8 cellular contexts compared by ENCODE assay signal in the genomic region with DNA sequence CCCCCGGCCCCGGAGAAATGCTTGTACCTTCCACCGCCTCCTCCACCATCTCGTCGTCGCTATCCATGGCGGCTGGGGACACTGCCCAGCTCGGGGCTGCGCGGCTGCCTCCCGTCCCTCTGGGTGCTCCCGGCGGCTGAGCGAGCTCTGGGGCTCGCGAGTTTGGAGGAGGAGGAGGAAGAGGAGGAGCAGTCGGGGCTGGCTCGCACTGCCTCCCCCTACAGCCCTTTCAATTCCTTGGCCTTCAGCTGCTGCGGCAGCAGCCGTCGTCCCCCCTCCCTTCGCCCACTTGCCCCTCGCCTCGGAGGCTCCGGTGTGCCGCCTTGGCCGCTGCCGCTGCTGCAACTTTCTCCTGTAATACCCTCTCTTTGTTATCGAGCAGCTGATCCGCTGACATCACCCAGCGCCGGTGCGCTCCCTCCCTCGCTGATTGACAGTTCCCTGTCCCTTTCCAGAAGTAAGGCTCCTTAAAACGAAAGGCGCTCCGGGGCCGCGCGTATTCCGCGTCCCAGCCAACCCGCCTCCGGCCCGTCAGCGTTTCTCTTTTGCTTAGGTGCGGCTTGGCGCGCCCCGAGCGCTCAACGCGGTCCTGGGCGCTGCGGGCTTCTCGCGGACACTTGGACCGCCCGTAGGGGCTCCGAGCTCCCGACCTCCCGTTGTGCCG. TPM values are rescaled to one million over a fixed set of nuclear protein-coding genes. Genes with fewer than 3 reads are reported as not detected.
DNase-seq lines count a peak whose midpoint lies in the region; ATAC-seq, FAIRE-seq and TF ChIP-seq lines count a peak whose summit lies in the region.

A gene (minus strand): TSS at position 149 of the 664 bp plus-strand sequence. CDS start 82 bp downstream, at position 67.

- H3K27ac ChIP-seq in keratinocyte (ENCODE audit: control insufficient read depth, insufficient read depth, low read length) (peak within 1 kb of the TSS; percentile 73), smooth muscle cell (ENCODE audit: low read depth) (peak within 1 kb of the TSS; percentile 98)

- H3K79me2 ChIP-seq in keratinocyte (ENCODE audit: control insufficient read depth, insufficient read depth, low read length) (peaks cover 33% of the 10 kb centered on the region), smooth muscle cell (ENCODE audit: low read depth) (peaks cover 33% of the 10 kb centered on the region)

- H3K9me3 ChIP-seq in keratinocyte (ENCODE audit: control insufficient read depth, low read depth, low read length): no peaks in the 10 kb centered on the region
- H3K9me3 ChIP-seq in smooth muscle cell (replicated peaks; ENCODE audit: low read depth): no peaks in the 10 kb centered on the region

- DNase-seq in GM12865 (ENCODE audit: low read depth) (peak; percentile 66), NCI-H345 treated with DMSO at 0.1 percent for 48 hours (lab: John Stamatoyannopoulos, UW; ENCODE audit: unreplicated experiment) (peak; percentile 55), cerebellar cortex (ENCODE audit: low spot score) (peak; percentile 70), keratinocyte (ENCODE audit: low read depth, low spot score) (no peak), smooth muscle cell (lab: John Stamatoyannopoulos, UW; ENCODE audit: unreplicated experiment) (peak; percentile 58), D721Med (ENCODE audit: insufficient read length, low spot score) (no peak)

- TF ChIP-seq CTCF in GM12865 (IDR thresholded peaks at IDR 0.05; ENCODE audit: insufficient read depth, low read depth, low read length, missing control alignments) (no peak), keratinocyte (optimal IDR thresholded peaks at IDR 0.05 in 1 of 3, IDR thresholded peaks at IDR 0.05 in 1 of 3, conservative IDR thresholded peaks at IDR 0.05 in 1 of 3; ENCODE audit: extremely low read depth in 1 of 3, insufficient read depth in 2 of 3, low read length in 3 of 3) (peak in 1 of 3 experiments; percentile 1), smooth muscle cell (IDR thresholded peaks at IDR 0.05; ENCODE audit: borderline replicate concordance, insufficient read depth, poor library complexity, severe bottlenecking) (no peak), D721Med (IDR thresholded peaks at IDR 0.05; ENCODE audit: insufficient read depth, missing control alignments) (no peak)

- ATAC-seq in HG02973 (IDR thresholded peaks at IDR 0.05; ENCODE audit: unreplicated experiment): peak; percentile 32
- ATAC-seq in activated CD4-positive, CD25-positive, alpha-beta regulatory T cell treated with anti-CD3 and anti-CD28 coated beads, Interleukin-2, amount 50 U/mL, for 24 hours: peak; percentile 34 to 36

- peaks cover 39% of the 10 kb centered on the region for H3K27me3 ChIP-seq in keratinocyte (ENCODE audit: control insufficient read depth, extremely low read depth, insufficient read depth, low read length)
- no peaks in the 10 kb centered on the region for H3K27me3 ChIP-seq in smooth muscle cell (ENCODE audit: low read depth)

- H3F3A ChIP-seq in smooth muscle cell (ENCODE audit: low read depth): peaks cover 36% of the 10 kb centered on the region

- peaks cover 19% of the 10 kb centered on the region for H3K4me1 ChIP-seq in keratinocyte (ENCODE audit: control insufficient read depth, extremely low read depth, insufficient read depth, low read length)
- peaks cover 50% of the 10 kb centered on the region for H3K4me1 ChIP-seq in smooth muscle cell (ENCODE audit: low read depth)

- H4K20me1 ChIP-seq in keratinocyte (ENCODE audit: control insufficient read depth, extremely low read depth, insufficient read depth, low read length): no peaks in the 10 kb centered on the region
- peaks cover 13% of the 10 kb centered on the region for H4K20me1 ChIP-seq in smooth muscle cell (ENCODE audit: low read depth)

- dilution Hi-C loops in keratinocyte (cut with MboI; ENCODE audit: extremely low pct_ligation_motif_present, low sequenced_read_pairs): no loop called here

- H3K4me3 ChIP-seq in GM12865 (ENCODE audit: low read depth, low read length) (peak within 1 kb of the TSS; percentile 80), keratinocyte (ENCODE audit: control insufficient read depth in 2 of 3, extremely low read depth in 1 of 3, insufficient read depth in 2 of 3, low read depth in 1 of 3, low read length in 3 of 3) (peak within 1 kb of the TSS; percentile 71 to 90 (median 89)), smooth muscle cell (peak within 1 kb of the TSS; percentile 82)

- WGBS in smooth muscle cell (ENCODE audit: low lambda C conversion rate): under 1% methylated on average over 56 of the region's 63 CpGs

- H3K9me1 ChIP-seq in keratinocyte (ENCODE audit: control insufficient read depth, extremely low read depth, insufficient read depth, low read length): peaks cover 4% of the 10 kb centered on the region

- H3K9ac ChIP-seq in keratinocyte (ENCODE audit: control insufficient read depth, extremely low read depth, insufficient read depth, low read length): peak within 1 kb of the TSS; percentile 86
- H3K9ac ChIP-seq in smooth muscle cell (ENCODE audit: low read depth): peak within 1 kb of the TSS; percentile 84

- H3K36me3 ChIP-seq in keratinocyte (ENCODE audit: control insufficient read depth in 2 of 2, extremely low read depth in 1 of 2, insufficient read depth in 2 of 2, low read length in 2 of 2) (no peaks in the 10 kb centered on the region), smooth muscle cell (ENCODE audit: low read depth) (no peaks in the 10 kb centered on the region)

- peak; percentile 61 for FAIRE-seq in keratinocyte (lab: Jason Lieb, UNC)
- FAIRE-seq in D721Med (lab: Jason Lieb, UNC): no peak

- peak within 1 kb of the TSS; percentile 95 for H3K4me2 ChIP-seq in keratinocyte (ENCODE audit: control insufficient read depth, extremely low read depth, insufficient read depth, low read depth, low read length)
- H3K4me2 ChIP-seq in smooth muscle cell: peak within 1 kb of the TSS; percentile 96

- H2AFZ ChIP-seq in keratinocyte (ENCODE audit: control insufficient read depth, low read length) (peak within 1 kb of the TSS; percentile 98), smooth muscle cell (ENCODE audit: low read depth) (peak within 1 kb of the TSS; percentile 89)

RNA-seq across cellular contexts. Expression of the gene that starts here (rescaled TPM):
- 14.2 to 18.8 TPM (median 15.8 TPM) in 3 replicates for polyA plus RNA-seq in keratinocyte
- polyA plus RNA-seq in keratinocyte (2011; ENCODE audit: low read depth): 18.6 TPM
- polyA plus RNA-seq in keratinocyte (2011; cell fraction: cytosol; rRNA removed): 18.3 and 27.8 TPM in 2 replicates
- polyA plus RNA-seq in keratinocyte (2011; cell fraction: nucleus; rRNA removed): 18.4 and 20.6 TPM in 2 replicates
- polyA plus RNA-seq in keratinocyte (2012; ENCODE audit: low replicate concordance): 24.4 TPM in 2 replicates
- polyA minus RNA-seq in keratinocyte: 30.1 to 35.8 TPM (median 35.1 TPM) in 3 replicates
- 25.7 TPM for polyA minus RNA-seq in keratinocyte (2011; cell fraction: cytosol; rRNA and poly(A)+ RNA removed)
- 17.6 and 35.6 TPM in 2 replicates for polyA minus RNA-seq in keratinocyte (2011; cell fraction: nucleus; rRNA and poly(A)+ RNA removed)
- 34.2 and 39.3 TPM in 2 replicates for total RNA-seq in smooth muscle cell
- 8.5 and 10.2 TPM in 2 replicates for polyA plus RNA-seq in smooth muscle cell

Comparison
In these comparisons a context has a peak if more than half of its experiments do, and no peak if none do; other contexts are left out.
1. DNase-seq: peak in GM12865 (single experiment), NCI-H345 treated with DMSO at 0.1 percent for 48 hours (single experiment), cerebellar cortex (single experiment) and smooth muscle cell (single experiment); none in keratinocyte (single experiment) and D721Med (single experiment).
2. Peak in every context shown above with its lines, with median percentiles within 50 percentile points of each other: H3K4me3 ChIP-seq.